Comparison of ENCODE assay signal across 7 cellular contexts in the genomic region with DNA sequence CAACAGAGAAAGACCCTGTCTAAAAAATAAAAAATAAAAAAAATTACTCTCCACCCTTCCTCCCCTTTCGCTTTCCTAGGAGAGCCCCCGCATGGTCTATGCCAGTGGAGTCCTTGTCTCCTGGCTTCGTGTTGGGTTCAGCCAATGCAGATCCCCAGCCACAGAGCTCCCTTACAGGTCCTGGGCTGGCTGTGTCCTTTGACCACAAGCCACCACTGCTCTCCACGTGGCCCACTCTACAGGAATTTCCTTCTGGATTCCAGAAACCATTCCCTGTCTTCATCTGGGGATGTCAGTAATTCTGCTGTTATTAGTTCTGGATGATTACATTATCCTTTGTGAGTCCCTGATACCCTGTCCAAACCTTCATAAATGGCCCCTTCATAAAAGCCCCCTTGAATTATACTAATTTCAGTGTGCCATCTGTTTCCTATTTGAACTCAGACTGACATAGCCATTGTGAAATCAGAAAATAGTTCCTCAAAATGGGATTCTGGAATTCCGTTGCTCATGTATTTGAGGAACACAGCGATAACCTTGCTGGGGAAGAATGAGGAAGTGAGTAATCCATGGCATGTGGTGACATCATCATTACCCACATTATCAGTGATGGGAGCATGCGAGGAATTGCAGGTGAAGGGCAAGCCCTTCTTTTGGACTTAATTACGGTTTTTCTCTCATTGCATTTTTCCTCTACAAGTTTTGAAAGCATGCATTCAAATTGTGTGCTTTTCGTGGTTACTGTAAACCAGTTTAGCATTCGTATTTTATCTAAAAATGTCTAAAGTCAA. TPM values are rescaled to one million over a fixed set of nuclear protein-coding genes. Genes with fewer than 3 reads are reported as not detected.
DNase-seq lines count a peak whose midpoint lies in the region; TF ChIP-seq lines count a peak whose summit lies in the region.
"Not testable (repeated sequence)": the region's sequence is repeated elsewhere in the genome, so short reads cannot be mapped to it uniquely, and the experiment has no call there.

No MANE protein-coding gene starts in this region.

- H3K9ac ChIP-seq in endodermal cell (ENCODE audit: extremely low read depth, low read length, poor library complexity, severe bottlenecking), result not testable (repeated sequence)

- 80 to 93% methylated on average over 7 to 8 of the region's 10 CpGs for WGBS in endodermal cell (ENCODE audit: insufficient coverage in 1 of 2, insufficient read length in 1 of 2), 2 experiments

- H3K4me3 Mint-ChIP-seq in endodermal cell, result not testable (repeated sequence)

- H3F3A ChIP-seq in PC-9 (ENCODE audit: insufficient read depth, low read depth), result peaks cover 40% of the 10 kb centered on the region

- H3K79me2 ChIP-seq in PC-9 (ENCODE audit: low read depth), result not testable (repeated sequence)

- H4K20me1 ChIP-seq in PC-9 (ENCODE audit: insufficient read depth), result not testable (repeated sequence)

- H3K27me3 ChIP-seq in PC-9 (ENCODE audit: insufficient read depth, low read depth); endodermal cell (ENCODE audit: control insufficient read depth, insufficient read depth, low read length, poor library complexity, severe bottlenecking): not testable (repeated sequence)

- H3K27ac ChIP-seq in PC-9, result peak overlapping the region; percentile 66
- H3K27ac ChIP-seq in endodermal cell (ENCODE audit: low read depth, low read length), result not testable (repeated sequence)

- H3K27ac Mint-ChIP-seq in endodermal cell, result peak overlapping the region; percentile 56

- H3K4me2 ChIP-seq in PC-9, result peak overlapping the region; percentile 51

- CTCF ChIA-PET in PC-9 (lab: Charles Lee), result not testable (repeated sequence)

- not testable (repeated sequence) for H3K4me1 Mint-ChIP-seq in endodermal cell

- peaks cover 68% of the 10 kb centered on the region for H3K4me1 ChIP-seq in PC-9 (replicated peaks; ENCODE audit: insufficient read depth)
- H3K4me1 ChIP-seq in endodermal cell (ENCODE audit: control insufficient read depth, insufficient read depth, low read length), result not testable (repeated sequence)

- TSS peak; percentile 88 for BruUV-seq in PC-9 (replicated peaks; lab: Mats Ljungman, UMichigan)

- H3K9me3 Mint-ChIP-seq in endodermal cell, result not testable (repeated sequence)

- H3K9me3 ChIP-seq in PC-9 (ENCODE audit: insufficient read depth, low read depth); endodermal cell (ENCODE audit: control insufficient read depth, low read length): not testable (repeated sequence)

- intact Hi-C loops in PC-9 (cut with micrococcal nuclease; ENCODE audit: unreplicated experiment), result loop anchor here (1.0 kb wide), 1 partner anchor 47 kb away; no protein-coding TSS in a partner anchor

- not testable (repeated sequence) for H3K9me2 ChIP-seq in PC-9 (ENCODE audit: insufficient read depth)

- DNase-seq in DMS53 treated with DMSO at 0.1 percent for 48 hours (lab: John Stamatoyannopoulos, UW; ENCODE audit: unreplicated experiment) (peak; percentile 9), HS-27A (ENCODE audit: low read depth) (peak; percentile 87), PC-9 (peak; percentile 53 to 81), amniotic epithelial cell (ENCODE audit: low read depth) (peak; percentile 59), endodermal cell (peak; percentile 50), islet precursor cell (peak; percentile 73), myocyte (ENCODE audit: low read depth) (peak; percentile 63)

- TF ChIP-seq CTCF in PC-9 (conservative IDR thresholded peaks at IDR 0.05); endodermal cell (conservative IDR thresholded peaks at IDR 0.05): not testable (repeated sequence)

- H3K27me3 Mint-ChIP-seq in endodermal cell (ENCODE audit: insufficient read depth), result not testable (repeated sequence)

- not testable (repeated sequence) for H3K4me3 ChIP-seq in PC-9; endodermal cell (ENCODE audit: low read length)

- H3K36me3 Mint-ChIP-seq in endodermal cell (ENCODE audit: low read depth), result not testable (repeated sequence)

- H2AFZ ChIP-seq in PC-9, result not testable (repeated sequence)

- POLR2A ChIA-PET in PC-9 (lab: Charles Lee; ENCODE audit: unreplicated experiment), result interaction anchor here (0.6 kb wide), 1 partner anchor 21 kb away, joined by 4 read pairs; no protein-coding TSS in a partner anchor

- not testable (repeated sequence) for H3K36me3 ChIP-seq in PC-9 (ENCODE audit: low read depth); endodermal cell (ENCODE audit: control insufficient read depth, insufficient read depth, low read length)

RNA-seq across cellular contexts. Expression of a gene that starts 22.1 kb away (rescaled TPM):
- total RNA-seq in PC-9 (2021) (43.5 and 46.6 TPM in 2 replicates), endodermal cell (10 to 100 TPM; 34.4 to 34.8 TPM), myocyte (8.7 and 12.4 TPM in 2 replicates)
- 29.7 TPM for polyA plus RNA-seq in endodermal cell (2013, experiment 1 of 2)
- 25.6 TPM for polyA plus RNA-seq in endodermal cell (2013, experiment 2 of 2)
- 17.7 TPM for polyA plus RNA-seq in myocyte (2012)

RNA-seq across cellular contexts. Expression of a gene that starts 54.9 kb away (rescaled TPM):
- 359 and 439 TPM in 2 replicates for total RNA-seq in PC-9 (2021)
- total RNA-seq in endodermal cell, result 100 to 1,000 TPM; 203 to 250 TPM
- polyA plus RNA-seq in endodermal cell (2013, experiment 1 of 2), result 145 TPM
- polyA plus RNA-seq in endodermal cell (2013, experiment 2 of 2), result 130 TPM
- total RNA-seq in myocyte, result 7.8 and 9.9 TPM in 2 replicates
- polyA plus RNA-seq in myocyte (2012), result 91.9 TPM

Comparison
In these comparisons a context has a peak if more than half of its experiments do, and no peak if none do; other contexts are left out.
1. DNase-seq: peak in every context shown above with its lines; median percentile 87 in HS-27A; 73 in islet precursor cell; 67 in PC-9; 63 in myocyte; 59 in amniotic epithelial cell; 50 in endodermal cell; 9 in DMS53 treated with DMSO at 0.1 percent for 48 hours.
2. RNA of a gene that starts 54.9 kb away (total RNA-seq): 359 to 439 TPM in PC-9 and 203 to 250 TPM in endodermal cell; 7.8 to 9.9 TPM in myocyte; every median in the first group is over 10 times any median in the second.